ENCODE assay signal across 8 cellular contexts in the genomic region with DNA sequence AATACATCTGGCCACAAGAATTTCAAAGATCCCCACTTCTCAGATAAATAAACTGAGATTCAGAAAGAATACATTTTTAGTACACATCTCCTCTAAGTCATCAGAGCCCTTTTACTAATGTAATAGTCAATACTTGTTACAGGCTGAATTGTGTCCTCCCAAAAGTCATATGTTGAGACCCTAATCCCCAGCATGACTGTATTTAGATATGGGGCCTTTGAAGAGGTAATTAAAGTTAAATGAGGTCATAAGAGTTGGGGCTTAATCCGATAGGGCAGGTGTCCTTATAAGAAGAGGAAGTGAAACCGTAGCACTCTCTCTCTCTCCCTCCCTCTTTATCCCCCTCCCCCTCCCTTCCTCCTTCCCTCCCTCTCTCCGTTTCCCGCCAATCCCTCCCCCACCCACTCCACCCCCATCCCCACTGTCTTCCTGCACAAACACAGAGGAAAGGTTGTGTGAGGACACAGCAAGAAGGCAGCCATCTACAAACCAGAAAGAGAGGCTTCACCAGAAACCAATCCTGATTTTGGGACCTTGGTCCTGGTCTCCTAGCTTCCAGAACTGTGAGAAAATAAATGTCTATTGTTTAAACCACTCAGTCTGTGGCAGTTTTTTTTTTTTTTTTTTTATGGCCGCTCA.
DNase-seq lines count a peak whose midpoint lies in the region; ATAC-seq and TF ChIP-seq lines count a peak whose summit lies in the region.

No MANE protein-coding gene starts in this region.

- peak; percentile 22 for DNase-seq in activated CD4-positive, alpha-beta T cell treated with anti-CD3 and anti-CD28 coated beads for 36 hours
- DNase-seq in activated CD4-positive, alpha-beta T cell treated with anti-CD3 and anti-CD28 coated beads, Interleukin-2, amount 50 U/mL, for 4 hours = no peak
- peak; percentile 97 for DNase-seq in NCI-H82 (lab: John Stamatoyannopoulos, UW)
- peak; percentile 53 for DNase-seq in pons (ENCODE audit: low spot score)
- DNase-seq in stomach = no peak
- no peak for DNase-seq in GM19238 (ENCODE audit: insufficient read length, low spot score)

- H3K27me3 ChIP-seq in stomach = no peaks in the 10 kb centered on the region

- peaks cover 33% of the 10 kb centered on the region for H3K4me1 Mint-ChIP-seq in activated CD4-positive, alpha-beta T cell treated with anti-CD3 and anti-CD28 coated beads for 36 hours

- peaks cover 0 to 15% (median 5%) of the 10 kb centered on the region in 4 donors for H3K4me1 ChIP-seq in stomach

- POLR2A ChIA-PET in activated CD4-positive, alpha-beta T cell treated with anti-CD3 and anti-CD28 coated beads for 36 hours (lab: Charles Lee) = no interaction called here

- TF ChIP-seq CTCF in stomach (IDR thresholded peaks at IDR 0.05) = no peak

- no peak for TF ChIP-seq POLR2A in stomach (IDR thresholded peaks at IDR 0.05)

- H3K4me3 ChIP-seq in stomach = no peak overlapping the region

- no peak for TF ChIP-seq EP300 in stomach (IDR thresholded peaks at IDR 0.05)

- peak; percentile 50 for ATAC-seq in activated CD4-positive, alpha-beta T cell treated with anti-CD3 and anti-CD28 coated beads for 36 hours
- peak; percentile 92 for ATAC-seq in HG03354 (IDR thresholded peaks at IDR 0.05; ENCODE audit: poor library complexity, severe bottlenecking, unreplicated experiment)
- no peak for ATAC-seq in SK-N-SH treated with all-trans-retinoic acid at 6 μM for 48 hours

- CTCF ChIA-PET in activated CD4-positive, alpha-beta T cell treated with anti-CD3 and anti-CD28 coated beads for 36 hours (lab: Charles Lee) = interaction anchor here (0.6 to 0.7 kb wide), 2 partner anchors 9 to 14 kb away, joined by 4 read pairs; no protein-coding TSS in a partner anchor

- no peak overlapping the region for H3K27ac ChIP-seq in stomach

- WGBS in stomach, 5 donors = 21 to 36% (median 32%) methylated on average over 5 of the region's 5 CpGs

- no peak overlapping the region for H3K4me3 Mint-ChIP-seq in activated CD4-positive, alpha-beta T cell treated with anti-CD3 and anti-CD28 coated beads for 36 hours

- intact Hi-C loops in activated CD4-positive, alpha-beta T cell treated with anti-CD3 and anti-CD28 coated beads for 36 hours (cut with DNase I, micrococcal nuclease) = no loop called here
- intact Hi-C loops in stomach (cut with DNase I; ENCODE audit: low total_unique reads) = no loop called here

- H3K36me3 ChIP-seq in stomach = no peaks in the 10 kb centered on the region

- no peaks in the 10 kb centered on the region for H3K27me3 Mint-ChIP-seq in activated CD4-positive, alpha-beta T cell treated with anti-CD3 and anti-CD28 coated beads for 36 hours

- peak overlapping the region; percentile 43 for H3K27ac Mint-ChIP-seq in activated CD4-positive, alpha-beta T cell treated with anti-CD3 and anti-CD28 coated beads for 36 hours

- peaks cover 11% of the 10 kb centered on the region for H3K9me3 Mint-ChIP-seq in activated CD4-positive, alpha-beta T cell treated with anti-CD3 and anti-CD28 coated beads for 36 hours (ENCODE audit: low read depth)

- H3K9me3 ChIP-seq in stomach = no peaks in the 10 kb centered on the region

- H3K36me3 Mint-ChIP-seq in activated CD4-positive, alpha-beta T cell treated with anti-CD3 and anti-CD28 coated beads for 36 hours (ENCODE audit: low read depth) = no peaks in the 10 kb centered on the region

TF ChIP-seq in SK-N-SH treated with all-trans-retinoic acid at 6 μM for 48 hours, 23 proteins besides CTCF, POLR2A, EP300 and RAD21:
- no peak for TF ChIP-seq OSR1 (CRISPR knock-in tag; IDR thresholded peaks at IDR 0.05)
- TF ChIP-seq GLIS3 (CRISPR knock-in tag; IDR thresholded peaks at IDR 0.05) = no peak
- no peak for TF ChIP-seq PPARA (CRISPR knock-in tag; IDR thresholded peaks at IDR 0.05; ENCODE audit: borderline replicate concordance)
- TF ChIP-seq TOX (CRISPR knock-in tag; IDR thresholded peaks at IDR 0.05; ENCODE audit: borderline replicate concordance) = no peak
TF ChIP-seq in SK-N-SH treated with all-trans-retinoic acid at 6 μM for 48 hours: peak in this region for 0.

Comparison
In these comparisons a context has a peak if more than half of its experiments do, and no peak if none do; other contexts are left out.
1. DNase-seq: peak in activated CD4-positive, alpha-beta T cell treated with anti-CD3 and anti-CD28 coated beads for 36 hours (single experiment), NCI-H82 (single experiment) and pons (single experiment); none in activated CD4-positive, alpha-beta T cell treated with anti-CD3 and anti-CD28 coated beads, Interleukin-2, amount 50 U/mL, for 4 hours (0 of 2), stomach (single experiment) and GM19238 (single experiment).